In the genomic region with DNA sequence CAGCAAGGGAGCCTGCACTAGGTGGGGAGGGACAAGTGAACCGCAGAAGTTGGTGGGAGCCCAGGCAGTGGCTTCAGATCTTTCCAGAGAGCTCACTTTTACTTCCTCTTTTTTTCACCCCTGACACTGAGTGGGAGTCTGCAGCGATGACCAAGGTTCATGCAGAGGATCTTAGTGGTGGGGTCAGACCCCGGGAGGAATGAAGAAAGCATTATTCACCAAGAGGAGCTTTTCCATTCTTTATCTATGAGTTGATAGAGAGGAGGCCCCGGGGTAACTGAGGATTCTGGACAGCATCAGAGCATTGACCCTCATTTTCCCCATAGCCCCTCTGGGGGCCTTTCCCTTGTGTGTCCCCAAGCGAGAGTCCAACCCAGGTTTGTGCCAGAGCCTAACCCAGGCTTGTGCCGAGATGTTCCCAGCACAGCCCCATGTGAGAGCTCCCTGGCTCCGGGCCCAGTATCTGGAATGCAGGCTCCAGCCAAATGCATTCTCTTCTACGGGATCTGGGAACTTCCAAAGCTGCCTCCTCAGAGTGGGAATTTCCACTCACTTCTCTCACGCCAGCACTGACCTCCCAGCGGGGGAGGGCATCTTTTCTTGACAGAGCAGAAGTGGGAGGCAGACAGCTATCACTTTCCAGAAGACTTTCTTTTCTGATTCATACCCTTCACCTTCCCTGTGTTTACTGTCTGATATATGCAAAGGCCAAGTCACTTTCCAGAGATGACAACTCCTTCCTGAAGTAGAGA, we compare ENCODE assay signal across 1 cellular context.
TF ChIP-seq lines count a peak whose summit lies in the region.

No MANE protein-coding gene starts in this region.

TF ChIP-seq in WTC11, 78 proteins besides CTCF, POLR2A, EP300 and RAD21 (continued from another document):
- TF ChIP-seq, protein P1, sequence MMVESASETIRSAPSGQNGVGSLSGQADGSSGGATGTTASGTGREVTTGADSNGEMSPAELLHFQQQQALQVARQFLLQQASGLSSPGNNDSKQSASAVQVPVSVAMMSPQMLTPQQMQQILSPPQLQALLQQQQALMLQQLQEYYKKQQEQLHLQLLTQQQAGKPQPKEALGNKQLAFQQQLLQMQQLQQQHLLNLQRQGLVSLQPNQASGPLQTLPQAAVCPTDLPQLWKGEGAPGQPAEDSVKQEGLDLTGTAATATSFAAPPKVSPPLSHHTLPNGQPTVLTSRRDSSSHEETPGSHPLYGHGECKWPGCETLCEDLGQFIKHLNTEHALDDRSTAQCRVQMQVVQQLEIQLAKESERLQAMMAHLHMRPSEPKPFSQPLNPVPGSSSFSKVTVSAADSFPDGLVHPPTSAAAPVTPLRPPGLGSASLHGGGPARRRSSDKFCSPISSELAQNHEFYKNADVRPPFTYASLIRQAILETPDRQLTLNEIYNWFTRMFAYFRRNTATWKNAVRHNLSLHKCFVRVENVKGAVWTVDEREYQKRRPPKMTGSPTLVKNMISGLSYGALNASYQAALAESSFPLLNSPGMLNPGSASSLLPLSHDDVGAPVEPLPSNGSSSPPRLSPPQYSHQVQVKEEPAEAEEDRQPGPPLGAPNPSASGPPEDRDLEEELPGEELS (CRISPR knock-in tag; IDR thresholded peaks at IDR 0.05), result no peak
- no peak for TF ChIP-seq RORB (CRISPR knock-in tag; IDR thresholded peaks at IDR 0.05)
- no peak for TF ChIP-seq ZNF317 (CRISPR knock-in tag; IDR thresholded peaks at IDR 0.05; ENCODE audit: borderline replicate concordance, low read depth)
- TF ChIP-seq ZNF423 (CRISPR knock-in tag; IDR thresholded peaks at IDR 0.05), result no peak
- TF ChIP-seq, protein P2, sequence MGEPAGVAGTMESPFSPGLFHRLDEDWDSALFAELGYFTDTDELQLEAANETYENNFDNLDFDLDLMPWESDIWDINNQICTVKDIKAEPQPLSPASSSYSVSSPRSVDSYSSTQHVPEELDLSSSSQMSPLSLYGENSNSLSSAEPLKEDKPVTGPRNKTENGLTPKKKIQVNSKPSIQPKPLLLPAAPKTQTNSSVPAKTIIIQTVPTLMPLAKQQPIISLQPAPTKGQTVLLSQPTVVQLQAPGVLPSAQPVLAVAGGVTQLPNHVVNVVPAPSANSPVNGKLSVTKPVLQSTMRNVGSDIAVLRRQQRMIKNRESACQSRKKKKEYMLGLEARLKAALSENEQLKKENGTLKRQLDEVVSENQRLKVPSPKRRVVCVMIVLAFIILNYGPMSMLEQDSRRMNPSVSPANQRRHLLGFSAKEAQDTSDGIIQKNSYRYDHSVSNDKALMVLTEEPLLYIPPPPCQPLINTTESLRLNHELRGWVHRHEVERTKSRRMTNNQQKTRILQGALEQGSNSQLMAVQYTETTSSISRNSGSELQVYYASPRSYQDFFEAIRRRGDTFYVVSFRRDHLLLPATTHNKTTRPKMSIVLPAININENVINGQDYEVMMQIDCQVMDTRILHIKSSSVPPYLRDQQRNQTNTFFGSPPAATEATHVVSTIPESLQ (CRISPR knock-in tag; IDR thresholded peaks at IDR 0.05), result no peak
- no peak for TF ChIP-seq ZNF138 (CRISPR knock-in tag; conservative IDR thresholded peaks at IDR 0.05)
- no peak for TF ChIP-seq GTF2I (CRISPR knock-in tag; conservative IDR thresholded peaks at IDR 0.05)
- TF ChIP-seq, protein P3, sequence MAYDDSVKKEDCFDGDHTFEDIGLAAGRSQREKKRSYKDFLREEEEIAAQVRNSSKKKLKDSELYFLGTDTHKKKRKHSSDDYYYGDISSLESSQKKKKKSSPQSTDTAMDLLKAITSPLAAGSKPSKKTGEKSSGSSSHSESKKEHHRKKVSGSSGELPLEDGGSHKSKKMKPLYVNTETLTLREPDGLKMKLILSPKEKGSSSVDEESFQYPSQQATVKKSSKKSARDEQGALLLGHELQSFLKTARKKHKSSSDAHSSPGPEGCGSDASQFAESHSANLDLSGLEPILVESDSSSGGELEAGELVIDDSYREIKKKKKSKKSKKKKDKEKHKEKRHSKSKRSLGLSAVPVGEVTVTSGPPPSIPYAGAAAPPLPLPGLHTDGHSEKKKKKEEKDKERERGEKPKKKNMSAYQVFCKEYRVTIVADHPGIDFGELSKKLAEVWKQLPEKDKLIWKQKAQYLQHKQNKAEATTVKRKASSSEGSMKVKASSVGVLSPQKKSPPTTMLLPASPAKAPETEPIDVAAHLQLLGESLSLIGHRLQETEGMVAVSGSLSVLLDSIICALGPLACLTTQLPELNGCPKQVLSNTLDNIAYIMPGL (CRISPR knock-in tag; IDR thresholded peaks at IDR 0.05), result no peak
- no peak for TF ChIP-seq NFYB (CRISPR knock-in tag; conservative IDR thresholded peaks at IDR 0.05; ENCODE audit: low read depth)
- TF ChIP-seq FOXK1 (CRISPR knock-in tag; IDR thresholded peaks at IDR 0.05), result no peak
- TF ChIP-seq, protein P4, sequence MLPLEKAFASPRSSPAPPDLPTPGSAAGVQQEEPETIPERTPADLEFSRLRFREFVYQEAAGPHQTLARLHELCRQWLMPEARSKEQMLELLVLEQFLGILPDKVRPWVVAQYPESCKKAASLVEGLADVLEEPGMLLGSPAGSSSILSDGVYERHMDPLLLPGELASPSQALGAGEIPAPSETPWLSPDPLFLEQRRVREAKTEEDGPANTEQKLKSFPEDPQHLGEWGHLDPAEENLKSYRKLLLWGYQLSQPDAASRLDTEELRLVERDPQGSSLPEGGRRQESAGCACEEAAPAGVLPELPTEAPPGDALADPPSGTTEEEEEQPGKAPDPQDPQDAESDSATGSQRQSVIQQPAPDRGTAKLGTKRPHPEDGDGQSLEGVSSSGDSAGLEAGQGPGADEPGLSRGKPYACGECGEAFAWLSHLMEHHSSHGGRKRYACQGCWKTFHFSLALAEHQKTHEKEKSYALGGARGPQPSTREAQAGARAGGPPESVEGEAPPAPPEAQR (CRISPR knock-in tag; IDR thresholded peaks at IDR 0.05), result no peak
- TF ChIP-seq, protein P5, sequence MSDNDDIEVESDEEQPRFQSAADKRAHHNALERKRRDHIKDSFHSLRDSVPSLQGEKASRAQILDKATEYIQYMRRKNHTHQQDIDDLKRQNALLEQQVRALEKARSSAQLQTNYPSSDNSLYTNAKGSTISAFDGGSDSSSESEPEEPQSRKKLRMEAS (CRISPR knock-in tag; IDR thresholded peaks at IDR 0.05), result no peak
- TF ChIP-seq TEAD4 (CRISPR knock-in tag; IDR thresholded peaks at IDR 0.05), result no peak
TF ChIP-seq in WTC11: peak in this region for 0.
